Comparison of ENCODE assay signal across 22 cellular contexts in genomic region chr5:2557435-2557834, GRCh38.
DNase-seq lines count a peak whose midpoint lies in the region; ATAC-seq lines count a peak whose summit lies in the region.
"Had no signal": no experiment of that assay in that cellular context is flagged by ENCODE, and none has a peak within 500 bp of the region (broad histone marks: within the 10 kb centered on the region; RNA-seq: fewer than 3 reads in every experiment).

No MANE protein-coding gene starts in this region.

- peaks cover 0 to 3% of the 10 kb centered on the region in 2 donors for H3K36me3 ChIP-seq in neuronal stem cell (replicated peaks in 1 of 2; ENCODE audit: control insufficient read depth in 2 of 2, insufficient read depth in 2 of 2, low read length in 2 of 2)
- H3K36me3 ChIP-seq: SJSA1 had no signal

- ATAC-seq in GM21825 (IDR thresholded peaks at IDR 0.05; ENCODE audit: unreplicated experiment): no peak
- ATAC-seq in GM18870 (IDR thresholded peaks at IDR 0.05; ENCODE audit: unreplicated experiment): no peak
- ATAC-seq: Right ventricle myocardium inferior had no signal

- no peak overlapping the region for H2BK12ac ChIP-seq in neuronal stem cell (ENCODE audit: low read length)

- H3K9me3 ChIP-seq in neuronal stem cell (replicated peaks in 1 of 2; ENCODE audit: control insufficient read depth in 2 of 2, insufficient read depth in 1 of 2, low read depth in 1 of 2, low read length in 2 of 2): peaks cover 6 to 41% of the 10 kb centered on the region in 2 donors

- H2AFZ ChIP-seq in neuronal stem cell (ENCODE audit: low read length): no peak overlapping the region

- H3K23ac ChIP-seq in neuronal stem cell (ENCODE audit: low read depth, low read length, poor library complexity): no peak overlapping the region

- no peak overlapping the region for H2BK5ac ChIP-seq in neuronal stem cell (ENCODE audit: low read length)

- no peak overlapping the region for H4K91ac ChIP-seq in neuronal stem cell (ENCODE audit: low read depth, low read length, poor library complexity)

- no peak overlapping the region for H3K4me2 ChIP-seq in neuronal stem cell (ENCODE audit: insufficient read depth, low read length, poor library complexity, severe bottlenecking)

- H2AK5ac ChIP-seq in neuronal stem cell (ENCODE audit: low read depth, low read length): no peak overlapping the region

- no peaks in the 10 kb centered on the region for H3K27me3 ChIP-seq in neuronal stem cell (ENCODE audit: control insufficient read depth in 3 of 3, insufficient read depth in 3 of 3, low read depth in 1 of 3, low read length in 3 of 3)
- H3K27me3 ChIP-seq: SJSA1 had no signal

- WGBS in neuronal stem cell (ENCODE audit: extremely low coverage in 2 of 2, insufficient read length in 2 of 2, insufficient replicate concordance in 1 of 2), 2 donors: no CpG with 5 or more reads among the region's 12 CpGs

- no peak overlapping the region for H3K4me3 ChIP-seq in neuronal stem cell (ENCODE audit: low read length in 2 of 2)
- H3K4me3 ChIP-seq: SJSA1 had no signal

- no peak overlapping the region for H4K8ac ChIP-seq in neuronal stem cell (ENCODE audit: low read depth, low read length)

- no peak overlapping the region for H3K14ac ChIP-seq in neuronal stem cell (ENCODE audit: low read length)

- no peaks in the 10 kb centered on the region for H3K79me1 ChIP-seq in neuronal stem cell (ENCODE audit: low read depth, low read length)

- H3K4ac ChIP-seq in neuronal stem cell (ENCODE audit: low read length): no peak overlapping the region

- no peak overlapping the region for H2BK15ac ChIP-seq in neuronal stem cell (ENCODE audit: low read length)

- peak; percentile 6 for DNase-seq in NCI-H146 (lab: John Stamatoyannopoulos, UW)
- DNase-seq in NCI-H146 treated with DMSO at 0.1 percent for 48 hours (lab: John Stamatoyannopoulos, UW; ENCODE audit: unreplicated experiment): no peak
- peak; percentile 36 to 68 for DNase-seq in NCI-H187 (lab: John Stamatoyannopoulos, UW)
- DNase-seq in NCI-H748 (lab: John Stamatoyannopoulos, UW; ENCODE audit: unreplicated experiment): peak; percentile 95
- no peak for DNase-seq in neuronal stem cell (ENCODE audit: low spot score)
- DNase-seq in NCI-H2227 (lab: John Stamatoyannopoulos, UW; ENCODE audit: unreplicated experiment): no peak
- DNase-seq: AML-193; Calu3; CD8-positive, alpha-beta memory T cell; DMS53; EL; GF-D8; Karpas-422; MV-4-11; NCI-H1417 treated with DMSO at 0.1 percent for 48 hours; NCI-H2081; NCI-H510A treated with DMSO at 0.1 percent for 48 hours had no signal

- no peak overlapping the region for H3K27ac ChIP-seq in neuronal stem cell (replicated peaks; ENCODE audit: low read length)
- H3K27ac ChIP-seq: C4-2B, SJSA1 had no signal

- no peak overlapping the region for H3K18ac ChIP-seq in neuronal stem cell (ENCODE audit: low read length)

- peak overlapping the region; percentile 53 for H3K9ac ChIP-seq in neuronal stem cell (ENCODE audit: low read depth, low read length, poor library complexity)

- H2BK120ac ChIP-seq in neuronal stem cell (ENCODE audit: low read depth, low read length): no peak overlapping the region

- H3K4me1 ChIP-seq in neuronal stem cell (ENCODE audit: control insufficient read depth in 2 of 2, insufficient read depth in 1 of 2, low read depth in 1 of 2, low read length in 2 of 2): no peaks in the 10 kb centered on the region
- H3K4me1 ChIP-seq: SJSA1 had no signal

Comparison
In these comparisons a context has a peak if more than half of its experiments do, and no peak if none do; other contexts are left out.
1. DNase-seq: peak in NCI-H146 (single experiment), NCI-H187 (2 of 2) and NCI-H748 (single experiment); none in NCI-H146 treated with DMSO at 0.1 percent for 48 hours (single experiment), neuronal stem cell (single experiment) and NCI-H2227 (single experiment).